10 cellular contexts compared by ENCODE assay signal in genomic region chr7:1965579-1966294, GRCh38.
"Had no signal": no experiment of that assay in that cellular context is flagged by ENCODE, and none has a peak within 500 bp of the region (broad histone marks: within the 10 kb centered on the region; RNA-seq: fewer than 3 reads in every experiment).

No MANE protein-coding gene starts in this region.

- H3K27me3 ChIP-seq: brain microvascular endothelial cell, stomach, uterus had no signal

- H3K4me1 ChIP-seq: stomach, uterus had no signal

- H3K27ac ChIP-seq: brain microvascular endothelial cell, stomach, thoracic aorta, uterus had no signal

- H3K27me3 Mint-ChIP-seq: progenitor cell of endocrine pancreas had no signal

- DNase-seq: activated naive CD4-positive, alpha-beta T cell treated with anti-CD3 and anti-CD28 coated beads, Interleukin-2, amount 50 U/mL, for 16 hours; activated T-cell treated with anti-CD3 and anti-CD28 coated beads, Interleukin-2, amount 50 U/mL, for 1 hour; amniotic stem cell; brain microvascular endothelial cell; stimulated activated CD4-positive, alpha-beta T cell treated with anti-CD3 and anti-CD28 coated beads, Interleukin-4, amount 100 ng/mL, for 1 hour; stomach; T-helper 2 cell; uterus had no signal

- H3K27ac Mint-ChIP-seq: progenitor cell of endocrine pancreas had no signal

- H3K4me3 ChIP-seq: stomach, thoracic aorta, uterus had no signal

- H3K36me3 ChIP-seq: brain microvascular endothelial cell, thoracic aorta, uterus had no signal

- H3K9me3 ChIP-seq: stomach, thoracic aorta, uterus had no signal
